9 cellular contexts compared by ENCODE assay signal in the genomic region with DNA sequence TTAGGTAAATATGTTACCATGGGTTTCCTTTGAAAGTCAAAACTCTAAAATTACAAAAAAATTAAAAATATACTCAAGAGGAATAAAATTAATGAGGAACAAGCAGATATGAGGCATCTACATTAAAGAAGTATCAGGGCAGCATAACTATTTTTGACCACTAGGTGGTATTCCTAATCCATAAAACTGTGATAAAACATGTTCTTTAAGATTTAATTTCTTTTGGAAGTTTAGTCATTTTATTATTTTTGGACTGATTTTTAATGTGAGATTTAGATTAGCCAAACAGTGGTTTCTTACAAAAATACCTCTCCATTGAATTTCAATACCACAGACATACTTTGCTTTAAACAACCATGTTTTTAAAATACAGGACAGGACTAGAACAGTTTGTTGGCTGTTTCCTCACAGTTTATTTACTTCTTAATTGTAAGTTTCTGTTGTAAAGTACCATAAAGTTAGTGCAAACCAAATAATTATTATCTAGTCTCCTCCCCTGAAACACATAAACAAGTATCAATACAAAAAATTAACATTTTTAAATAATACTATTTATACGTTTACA. TPM values are rescaled to one million over a fixed set of nuclear protein-coding genes. Genes with fewer than 3 reads are reported as not detected.
DNase-seq lines count a peak whose midpoint lies in the region; ATAC-seq, FAIRE-seq and TF ChIP-seq lines count a peak whose summit lies in the region.
"Had no signal": no experiment of that assay in that cellular context is flagged by ENCODE, and none has a peak within 500 bp of the region (broad histone marks: within the 10 kb centered on the region; RNA-seq: fewer than 3 reads in every experiment).

No MANE protein-coding gene starts in this region.

- DNase-seq in cardiac muscle cell (ENCODE audit: low read depth in 1 of 2, low spot score in 1 of 2): peak; percentile 19 to 55
- DNase-seq in right cardiac atrium: no peak
- DNase-seq in NCI-H345 (lab: John Stamatoyannopoulos, UW): peak; percentile 1
- DNase-seq in H1 (ENCODE audit: low read depth in 1 of 2, low spot score in 2 of 2): no peak
- peak; percentile 28 for DNase-seq in renal cortical epithelial cell (ENCODE audit: low read depth)
- DNase-seq in substantia nigra (lab: John Stamatoyannopoulos, UW): no peak
- no peak for DNase-seq in activated CD4-positive, alpha-beta T cell treated with anti-CD3 and anti-CD28 coated beads, Interleukin-2, amount 10 ng/mL, durations not matched to agents 24 days and 14 days
- DNase-seq in mesenteric fat pad (ENCODE audit: low spot score): no peak

- intact Hi-C loops in right cardiac atrium (cut with DNase I): loop anchor here in 2 of 4 donors (5.0 to 10.0 kb wide), 3 partner anchors 449 to 829 kb away; no protein-coding TSS in a partner anchor
- intact Hi-C loops in activated CD4-positive, alpha-beta T cell treated with anti-CD3 and anti-CD28 coated beads, Interleukin-2, amount 10 ng/mL, durations not matched to agents 24 days and 14 days (cut with micrococcal nuclease): no loop called here

- H3K4me3 ChIP-seq in cardiac muscle cell (no peak overlapping the region), right cardiac atrium (ENCODE audit: low read length) (no peak overlapping the region), H1 (ENCODE audit: extremely low read depth in 1 of 4, insufficient read depth in 2 of 4, low read depth in 3 of 4, low read length in 4 of 4) (no peak overlapping the region)

- 78% methylated on average over 1 of the region's 1 CpG for WGBS in right cardiac atrium
- WGBS in H1 (ENCODE audit: extremely low coverage in 1 of 2, insufficient coverage in 1 of 2, insufficient read length in 1 of 2, insufficient replicate concordance in 2 of 2, low coverage in 1 of 2, low lambda C conversion rate in 2 of 2, missing lambda C conversion rate in 1 of 2), 2 experiments: 73 to 92% methylated on average over 1 of the region's 1 CpG

- H3K4me1 ChIP-seq in cardiac muscle cell (ENCODE audit: low read depth): no peaks in the 10 kb centered on the region
- no peaks in the 10 kb centered on the region for H3K4me1 ChIP-seq in right cardiac atrium (ENCODE audit: control insufficient read depth, insufficient read depth, low read length)
- peaks cover 0 to 4% (median 1%) of the 10 kb centered on the region in 4 experiments; a peak in 2 of 7 replicates for H3K4me1 ChIP-seq in H1 (replicated peaks in 1 of 4; ENCODE audit: control insufficient read depth in 3 of 4, insufficient read depth in 4 of 4, low read length in 3 of 4)

- H3K4ac ChIP-seq in H1 (replicated peaks; ENCODE audit: insufficient read length, low read depth, low read length): no peak overlapping the region

- H3K4me3 Mint-ChIP-seq in activated CD4-positive, alpha-beta T cell treated with anti-CD3 and anti-CD28 coated beads, Interleukin-2, amount 10 ng/mL, durations not matched to agents 24 days and 14 days: no peak overlapping the region
- H3K4me3 Mint-ChIP-seq: stimulated activated naive CD8-positive, alpha-beta T cell treated with anti-CD3 and anti-CD28 coated beads, Interleukin-15, Interleukin-2, amounts not matched to agents 100 ng/mL and 50 ng/mL, for 24 hours had no signal

- H3K27ac ChIP-seq in cardiac muscle cell (no peak overlapping the region), right cardiac atrium (ENCODE audit: low read length) (no peak overlapping the region), H1 (ENCODE audit: low read depth, low read length) (no peak overlapping the region), substantia nigra (ENCODE audit: low read depth, low read length, poor library complexity, severe bottlenecking) (no peak overlapping the region)

- H2BK15ac ChIP-seq in H1 (ENCODE audit: low read length): no peak overlapping the region

- no peak for ATAC-seq in right cardiac atrium

- H3K14ac ChIP-seq in H1 (ENCODE audit: insufficient read length): no peak overlapping the region

- H3K9me3 Mint-ChIP-seq in activated CD4-positive, alpha-beta T cell treated with anti-CD3 and anti-CD28 coated beads, Interleukin-2, amount 10 ng/mL, durations not matched to agents 24 days and 14 days: no peaks in the 10 kb centered on the region
- H3K9me3 Mint-ChIP-seq: stimulated activated naive CD8-positive, alpha-beta T cell treated with anti-CD3 and anti-CD28 coated beads, Interleukin-15, Interleukin-2, amounts not matched to agents 100 ng/mL and 50 ng/mL, for 24 hours had no signal

- no peaks in the 10 kb centered on the region for H3K36me3 Mint-ChIP-seq in activated CD4-positive, alpha-beta T cell treated with anti-CD3 and anti-CD28 coated beads, Interleukin-2, amount 10 ng/mL, durations not matched to agents 24 days and 14 days (ENCODE audit: low read depth)

- FAIRE-seq in H1 (lab: Jason Lieb, UNC): no peak

- no peak overlapping the region for H2AK5ac ChIP-seq in H1 (ENCODE audit: low read depth, low read length)

- peak overlapping the region; percentile 82 for H4K5ac ChIP-seq in H1 (ENCODE audit: insufficient read length, low read depth, low read length)

- no peaks in the 10 kb centered on the region for H3K79me2 ChIP-seq in H1 (ENCODE audit: control insufficient read depth in 1 of 2, insufficient read depth in 2 of 2, low read length in 2 of 2)

- H3K56ac ChIP-seq in H1 (replicated peaks; ENCODE audit: insufficient read length, low read depth, low read length): no peak overlapping the region

- H4K91ac ChIP-seq in H1 (replicated peaks; ENCODE audit: insufficient read length, low read length): no peak overlapping the region

- no peak overlapping the region for H3K23ac ChIP-seq in H1 (ENCODE audit: insufficient read length)

- no peak overlapping the region for H2BK20ac ChIP-seq in H1 (ENCODE audit: low read length)

- CTCF ChIA-PET in H1 (lab: Charles Lee; ENCODE audit: partially characterized antibody): interaction anchor here (0.6 to 4.8 kb wide), 22 partner anchors 13 to 1861 kb away, joined by 3 to 130 read pairs (median 3); no protein-coding TSS in a partner anchor

- no peak overlapping the region for H2BK12ac ChIP-seq in H1 (ENCODE audit: low read depth, low read length)

- no peak for TF ChIP-seq POLR2A in H1 (IDR thresholded peaks at IDR 0.05; ENCODE audit: control extremely low read depth in 1 of 2, low read depth in 2 of 2, low read length in 2 of 2)

- no peak overlapping the region for H2BK5ac ChIP-seq in H1 (ENCODE audit: low read depth, low read length)

- TF ChIP-seq RAD21 in H1 (IDR thresholded peaks at IDR 0.05 in 1 of 2, conservative IDR thresholded peaks at IDR 0.05 in 1 of 2; ENCODE audit: low read depth in 2 of 2, low read length in 2 of 2): peak; percentile 55 to 59

- no peaks in the 10 kb centered on the region for H4K20me1 ChIP-seq in H1 (replicated peaks in 1 of 2; ENCODE audit: control insufficient read depth in 1 of 2, insufficient read depth in 2 of 2, low read length in 2 of 2)

- no peak overlapping the region for H3K18ac ChIP-seq in H1 (ENCODE audit: extremely low read depth, low read length)

- H2AFZ ChIP-seq in H1 (ENCODE audit: low read length): no peak overlapping the region

- no peak overlapping the region for H3K27ac Mint-ChIP-seq in activated CD4-positive, alpha-beta T cell treated with anti-CD3 and anti-CD28 coated beads, Interleukin-2, amount 10 ng/mL, durations not matched to agents 24 days and 14 days
- H3K27ac Mint-ChIP-seq: stimulated activated naive CD8-positive, alpha-beta T cell treated with anti-CD3 and anti-CD28 coated beads, Interleukin-15, Interleukin-2, amounts not matched to agents 100 ng/mL and 50 ng/mL, for 24 hours had no signal

- no peak overlapping the region for H3K9ac ChIP-seq in H1 (replicated peaks in 1 of 4; ENCODE audit: extremely low read depth in 1 of 4, low read depth in 3 of 4, low read length in 3 of 4)

- no peak for TF ChIP-seq EP300 in H1 (IDR thresholded peaks at IDR 0.05; ENCODE audit: borderline replicate concordance in 1 of 2, low read depth in 2 of 2, low read length in 2 of 2)

- no peaks in the 10 kb centered on the region for H3K27me3 Mint-ChIP-seq in activated CD4-positive, alpha-beta T cell treated with anti-CD3 and anti-CD28 coated beads, Interleukin-2, amount 10 ng/mL, durations not matched to agents 24 days and 14 days
- H3K27me3 Mint-ChIP-seq: stimulated activated naive CD8-positive, alpha-beta T cell treated with anti-CD3 and anti-CD28 coated beads, Interleukin-15, Interleukin-2, amounts not matched to agents 100 ng/mL and 50 ng/mL, for 24 hours had no signal

- no peaks in the 10 kb centered on the region for H3K4me1 Mint-ChIP-seq in activated CD4-positive, alpha-beta T cell treated with anti-CD3 and anti-CD28 coated beads, Interleukin-2, amount 10 ng/mL, durations not matched to agents 24 days and 14 days

- H3K9me3 ChIP-seq in cardiac muscle cell (ENCODE audit: low read depth) (no peaks in the 10 kb centered on the region), right cardiac atrium (ENCODE audit: control insufficient read depth, low read length) (no peaks in the 10 kb centered on the region), H1 (ENCODE audit: insufficient read depth in 2 of 2, low read depth in 1 of 2, low read length in 1 of 2) (no peaks in the 10 kb centered on the region)

- H3K4me2 ChIP-seq in H1 (ENCODE audit: insufficient read depth in 1 of 2, low read depth in 2 of 2, low read length in 2 of 2): no peak overlapping the region

- TF ChIP-seq CTCF in cardiac muscle cell (IDR thresholded peaks at IDR 0.05; ENCODE audit: low read depth, low read length) (peak; percentile 64), H1 (IDR thresholded peaks at IDR 0.05; ENCODE audit: control extremely low read depth in 1 of 3, insufficient read depth in 1 of 3, low read depth in 1 of 3, low read length in 3 of 3) (peak in 2 of 3 experiments; percentile 33 to 47; a peak in 2 of 4 replicates)

- H3K79me1 ChIP-seq in H1 (ENCODE audit: low read depth, low read length): no peaks in the 10 kb centered on the region

- no peaks in the 10 kb centered on the region for H3K36me3 ChIP-seq in cardiac muscle cell
- H3K36me3 ChIP-seq in H1 (ENCODE audit: control insufficient read depth in 2 of 4, insufficient read depth in 4 of 4, low read length in 3 of 4): no peaks in the 10 kb centered on the region; a peak in 1 of 8 replicates

- POLR2A ChIA-PET in H1 (lab: Charles Lee; ENCODE audit: partially characterized antibody): no interaction called here

- H3K23me2 ChIP-seq in H1 (ENCODE audit: low read depth, low read length): no peaks in the 10 kb centered on the region; the same call in 1 of the 2 replicates

- H2BK120ac ChIP-seq in H1 (replicated peaks; ENCODE audit: low read depth, low read length): no peak overlapping the region

- H4K8ac ChIP-seq in H1 (ENCODE audit: extremely low read depth, insufficient read depth, low read length): no peak overlapping the region

- no peaks in the 10 kb centered on the region for H3K27me3 ChIP-seq in cardiac muscle cell
- no peaks in the 10 kb centered on the region for H3K27me3 ChIP-seq in right cardiac atrium (ENCODE audit: control insufficient read depth, insufficient read depth)
- no peaks in the 10 kb centered on the region for H3K27me3 ChIP-seq in H1 (replicated peaks in 1 of 4; ENCODE audit: control insufficient read depth in 3 of 4, extremely low read depth in 1 of 4, insufficient read depth in 3 of 4, low read length in 3 of 4)

RNA-seq across cellular contexts. Expression of gene NTS, which starts 49.8 kb away (rescaled TPM):
- 0.78 and 2.4 TPM in 2 replicates for total RNA-seq in cardiac muscle cell
- polyA plus RNA-seq in cardiac muscle cell: 2.1 and 2.9 TPM in 2 replicates
- under 1 TPM in 1 of 4 donors, not detected in 3; 0.43 TPM for total RNA-seq in right cardiac atrium
- polyA plus RNA-seq in right cardiac atrium: 1.1 TPM
- 32.6 and 36.6 TPM in 2 replicates for total RNA-seq in H1 (2021; fragmentation: NEBNext Ultra II Directional; extraction: Animal tissue kit (Norgen Biotek cat#: 25700))
- polyA plus RNA-seq in H1 (2011; rRNA removed): 7.8 and 17.0 TPM in 2 replicates
- 20.3 TPM for polyA plus RNA-seq in H1 (2011; cell fraction: cytosol; rRNA removed)
- 3.6 TPM for polyA plus RNA-seq in H1 (2011; cell fraction: nucleus; rRNA removed)
- polyA plus RNA-seq in H1 (2012, experiment 1 of 2): 19.1 to 34.2 TPM (median 21.8 TPM) in 4 replicates
- 28.1 TPM for polyA plus RNA-seq in H1 (2012, experiment 2 of 2)
- 277 TPM for polyA plus RNA-seq in H1 (2013, experiment 1 of 2)
- 359 TPM for polyA plus RNA-seq in H1 (2013, experiment 2 of 2)
- 2.3 and 5.8 TPM in 2 replicates for polyA minus RNA-seq in H1 (2011; rRNA and poly(A)+ RNA removed)
- polyA minus RNA-seq in H1 (2011; cell fraction: cytosol; rRNA and poly(A)+ RNA removed): 2.6 TPM
- 4.1 TPM for polyA minus RNA-seq in H1 (2011; cell fraction: nucleus; rRNA and poly(A)+ RNA removed)
- total RNA-seq in renal cortical epithelial cell: not detected in 2 replicates
- total RNA-seq in activated CD4-positive, alpha-beta T cell treated with anti-CD3 and anti-CD28 coated beads, Interleukin-2, amount 10 ng/mL, durations not matched to agents 24 days and 14 days: not detected in 2 replicates
- total RNA-seq in mesenteric fat pad: not detected

Comparison
In these comparisons a context has a peak if more than half of its experiments do, and no peak if none do; other contexts are left out.
1. DNase-seq: peak in cardiac muscle cell (2 of 2), NCI-H345 (single experiment) and renal cortical epithelial cell (single experiment); none in right cardiac atrium (0 of 3), H1 (0 of 2), substantia nigra (0 of 49), activated CD4-positive, alpha-beta T cell treated with anti-CD3 and anti-CD28 coated beads, Interleukin-2, amount 10 ng/mL, durations not matched to agents 24 days and 14 days (single experiment) and mesenteric fat pad (single experiment).